26 cellular contexts compared by ENCODE assay signal in the genomic region with DNA sequence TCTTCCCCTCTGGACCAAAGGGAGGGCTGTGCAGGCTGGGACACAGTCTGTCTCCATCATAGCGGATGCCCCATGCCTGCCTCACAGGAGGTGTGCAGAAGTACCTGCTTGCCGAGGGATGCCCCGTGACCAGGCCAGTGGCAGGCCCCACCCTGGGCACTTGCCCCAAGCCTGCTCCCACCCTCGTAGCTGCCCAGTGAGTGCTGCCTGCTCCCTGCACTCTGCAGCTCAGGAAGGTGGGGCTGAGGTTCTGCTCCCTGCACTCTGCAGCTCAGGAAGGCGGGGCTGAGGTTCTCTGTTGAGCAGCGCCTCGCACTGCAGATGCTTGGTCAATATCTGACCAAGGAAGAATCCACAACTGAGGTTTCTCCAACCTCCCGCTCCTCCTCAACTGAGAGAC. TPM values are rescaled to one million over a fixed set of nuclear protein-coding genes. Genes with fewer than 3 reads are reported as not detected.
DNase-seq lines count a peak whose midpoint lies in the region; ATAC-seq, FAIRE-seq and TF ChIP-seq lines count a peak whose summit lies in the region.
"Had no signal": no experiment of that assay in that cellular context is flagged by ENCODE, and none has a peak within 500 bp of the region (broad histone marks: within the 10 kb centered on the region; RNA-seq: fewer than 3 reads in every experiment).

No MANE protein-coding gene starts in this region.

- WGBS in HepG2 (ENCODE audit: low lambda C conversion rate) = 96% methylated on average over 7 of the region's 8 CpGs
- WGBS in neuronal stem cell (ENCODE audit: extremely low coverage in 2 of 2, insufficient read length in 2 of 2, insufficient replicate concordance in 1 of 2), 2 donors = no CpG with 5 or more reads among the region's 8 CpGs

- H3K18ac ChIP-seq in neuronal stem cell (ENCODE audit: low read length) = peak overlapping the region; percentile 18

- no peak overlapping the region for H3K4me3 Mint-ChIP-seq in activated CD8-positive, alpha-beta T cell treated with anti-CD3 and anti-CD28 coated beads, Interleukin-2, amount 10 ng/mL, durations not matched to agents 7 days and 5 days
- H3K4me3 Mint-ChIP-seq in activated CD8-positive, alpha-beta T cell treated with anti-CD3 and anti-CD28 coated beads for 36 hours = no peak overlapping the region
- H3K4me3 Mint-ChIP-seq in stimulated activated naive CD8-positive, alpha-beta T cell treated with anti-CD3 and anti-CD28 coated beads, Interleukin-15, amount 100 ng/mL, for 72 hours = no peak overlapping the region
- H3K4me3 Mint-ChIP-seq: CD14-positive monocyte; CD4-positive, alpha-beta T cell; CD8-positive, alpha-beta memory T cell; GM23338; HFFc6 had no signal

- H3K36me3 ChIP-seq in HepG2 (replicated peaks in 1 of 2; ENCODE audit: control insufficient read depth in 1 of 2, insufficient read depth in 2 of 2, low read length in 2 of 2) (peaks cover 9 to 82% of the 10 kb centered on the region in 2 experiments), neuronal stem cell (replicated peaks in 1 of 2; ENCODE audit: control insufficient read depth in 2 of 2, insufficient read depth in 2 of 2, low read length in 2 of 2) (peaks cover 47 to 100% of the 10 kb centered on the region in 2 donors)

- FAIRE-seq in HepG2 (lab: Jason Lieb, UNC) = no peak
- FAIRE-seq: A549, D721Med, GM12878 had no signal

- H2AFZ ChIP-seq in HepG2 (ENCODE audit: low read length) (no peak overlapping the region), neuronal stem cell (ENCODE audit: low read length) (no peak overlapping the region)
- H2AFZ ChIP-seq: GM23338 had no signal

- no peak overlapping the region for H3K23ac ChIP-seq in neuronal stem cell (ENCODE audit: low read depth, low read length, poor library complexity)

- TF ChIP-seq RAD21 in HepG2 (CRISPR knock-in tag; IDR thresholded peaks at IDR 0.05) = no peak

- no peaks in the 10 kb centered on the region for H3K27me3 Mint-ChIP-seq in activated CD8-positive, alpha-beta T cell treated with anti-CD3 and anti-CD28 coated beads, Interleukin-2, amount 10 ng/mL, durations not matched to agents 7 days and 5 days (ENCODE audit: low read depth)
- no peaks in the 10 kb centered on the region for H3K27me3 Mint-ChIP-seq in activated CD8-positive, alpha-beta T cell treated with anti-CD3 and anti-CD28 coated beads for 36 hours
- no peaks in the 10 kb centered on the region for H3K27me3 Mint-ChIP-seq in stimulated activated naive CD8-positive, alpha-beta T cell treated with anti-CD3 and anti-CD28 coated beads, Interleukin-15, amount 100 ng/mL, for 72 hours
- H3K27me3 Mint-ChIP-seq: CD4-positive, alpha-beta T cell; CD8-positive, alpha-beta memory T cell had no signal

- H3K14ac ChIP-seq in neuronal stem cell (ENCODE audit: low read length) = peak overlapping the region; percentile 14

- no peak overlapping the region for H2BK15ac ChIP-seq in neuronal stem cell (ENCODE audit: low read length)

- H2AK5ac ChIP-seq in neuronal stem cell (ENCODE audit: low read depth, low read length) = no peak overlapping the region

- DNase-seq in activated CD8-positive, alpha-beta T cell treated with anti-CD3 and anti-CD28 coated beads, Interleukin-2, amount 10 ng/mL, durations not matched to agents 7 days and 5 days = no peak
- DNase-seq in activated CD8-positive, alpha-beta T cell treated with anti-CD3 and anti-CD28 coated beads for 36 hours = no peak
- DNase-seq in stimulated activated naive CD8-positive, alpha-beta T cell treated with anti-CD3 and anti-CD28 coated beads, Interleukin-15, Interleukin-2, amounts not matched to agents 100 U/mL and 50 U/mL, for 24 hours = no peak
- DNase-seq in stimulated activated naive CD8-positive, alpha-beta T cell treated with anti-CD3 and anti-CD28 coated beads, Interleukin-15, amount 100 ng/mL, for 72 hours = no peak
- DNase-seq in HepG2 (ENCODE audit: low spot score) (no peak), neuronal stem cell (ENCODE audit: low spot score) (no peak), GM19238 (ENCODE audit: insufficient read length, low spot score) (no peak), SHP77 treated with DMSO at 0.1 percent for 48 hours (lab: John Stamatoyannopoulos, UW) (no peak)
- DNase-seq: 8988T; ACHN; AML-193; BE2C; CD4-positive, alpha-beta T cell; CD8-positive, alpha-beta memory T cell; DMS 273 treated with DMSO at 0.1 percent for 48 hours; DMS79; EL; GDM1; HFFc6 had no signal

- in situ Hi-C loops in HepG2 (cut with HindIII; ENCODE audit: extremely low pct_ligation_motif_present, low pct_unique_long_range_greater_than_20kb) = no loop called here

- H3K9me3 ChIP-seq in HepG2 (ENCODE audit: low read length) = no peaks in the 10 kb centered on the region
- peaks cover 0 to 4% of the 10 kb centered on the region in 2 donors for H3K9me3 ChIP-seq in neuronal stem cell (replicated peaks in 1 of 2; ENCODE audit: control insufficient read depth in 2 of 2, insufficient read depth in 1 of 2, low read depth in 1 of 2, low read length in 2 of 2)
- H3K9me3 ChIP-seq: BE2C, HAP-1 had no signal

- H3K79me2 ChIP-seq in HepG2 (ENCODE audit: insufficient read depth, low read length) = no peaks in the 10 kb centered on the region

- no peaks in the 10 kb centered on the region for H4K20me1 ChIP-seq in HepG2 (ENCODE audit: insufficient read depth, low read length)

- H3K79me1 ChIP-seq in neuronal stem cell (ENCODE audit: low read depth, low read length) = no peaks in the 10 kb centered on the region

- H3K4me2 ChIP-seq in HepG2 (ENCODE audit: low read depth, low read length) (no peak overlapping the region), neuronal stem cell (ENCODE audit: insufficient read depth, low read length, poor library complexity, severe bottlenecking) (no peak overlapping the region)
- H3K4me2 ChIP-seq: A549; BLaER1 treated with 17β-estradiol and CSF1 and Interleukin-3, amounts not matched to agents 10 nM and 100 nM; GM23338 had no signal

- H3K9me3 Mint-ChIP-seq in activated CD8-positive, alpha-beta T cell treated with anti-CD3 and anti-CD28 coated beads, Interleukin-2, amount 10 ng/mL, durations not matched to agents 7 days and 5 days (ENCODE audit: insufficient read depth) = peaks cover 4% of the 10 kb centered on the region
- peaks cover 8% of the 10 kb centered on the region for H3K9me3 Mint-ChIP-seq in activated CD8-positive, alpha-beta T cell treated with anti-CD3 and anti-CD28 coated beads for 36 hours
- peaks cover 6 to 14% of the 10 kb centered on the region in 2 donors for H3K9me3 Mint-ChIP-seq in stimulated activated naive CD8-positive, alpha-beta T cell treated with anti-CD3 and anti-CD28 coated beads, Interleukin-15, amount 100 ng/mL, for 72 hours
- H3K9me3 Mint-ChIP-seq: CD4-positive, alpha-beta T cell; GM23338 had no signal

- CTCF ChIA-PET in activated CD8-positive, alpha-beta T cell treated with anti-CD3 and anti-CD28 coated beads, Interleukin-2, amount 10 ng/mL, durations not matched to agents 7 days and 5 days (lab: Charles Lee) = no interaction called here
- CTCF ChIA-PET in activated CD8-positive, alpha-beta T cell treated with anti-CD3 and anti-CD28 coated beads for 36 hours (lab: Charles Lee) = no interaction called here
- CTCF ChIA-PET in HepG2 (lab: Yijun Ruan, JAX; ENCODE audit: low intra/inter-chr PET ratio, low total read pairs) = no interaction called here

- H4K91ac ChIP-seq in neuronal stem cell (ENCODE audit: low read depth, low read length, poor library complexity) = no peak overlapping the region

- POLR2A ChIA-PET in activated CD8-positive, alpha-beta T cell treated with anti-CD3 and anti-CD28 coated beads, Interleukin-2, amount 10 ng/mL, durations not matched to agents 7 days and 5 days (lab: Charles Lee) = no interaction called here
- POLR2A ChIA-PET in activated CD8-positive, alpha-beta T cell treated with anti-CD3 and anti-CD28 coated beads for 36 hours (lab: Charles Lee) = no interaction called here
- POLR2A ChIA-PET in HepG2 (lab: Yijun Ruan, JAX) = no interaction called here

- H4K8ac ChIP-seq in neuronal stem cell (ENCODE audit: low read depth, low read length) = no peak overlapping the region

- no TSS peak for BruUV-seq in HepG2 (replicated peaks; lab: Mats Ljungman, UMichigan)

- H3K4ac ChIP-seq in neuronal stem cell (ENCODE audit: low read length) = no peak overlapping the region

- H3K27me3 ChIP-seq in HepG2 (ENCODE audit: control insufficient read depth in 1 of 2, insufficient read depth in 2 of 2, low read length in 2 of 2) (no peaks in the 10 kb centered on the region), neuronal stem cell (ENCODE audit: control insufficient read depth in 3 of 3, insufficient read depth in 3 of 3, low read depth in 1 of 3, low read length in 3 of 3) (no peaks in the 10 kb centered on the region)
- H3K27me3 ChIP-seq: BE2C; BLaER1 treated with 17β-estradiol and CSF1 and Interleukin-3, amounts not matched to agents 10 nM and 100 nM had no signal

- TF ChIP-seq POLR2A in HepG2 (IDR thresholded peaks at IDR 0.05; ENCODE audit: insufficient read depth in 1 of 2, low read depth in 2 of 2, low read length in 2 of 2) = no peak

- intact Hi-C loops in activated CD8-positive, alpha-beta T cell treated with anti-CD3 and anti-CD28 coated beads for 36 hours (cut with micrococcal nuclease) = no loop called here
- intact Hi-C loops in HepG2 (cut with micrococcal nuclease; ENCODE audit: unreplicated experiment) = no loop called here

- no peak overlapping the region for H3K27ac Mint-ChIP-seq in activated CD8-positive, alpha-beta T cell treated with anti-CD3 and anti-CD28 coated beads, Interleukin-2, amount 10 ng/mL, durations not matched to agents 7 days and 5 days
- H3K27ac Mint-ChIP-seq in activated CD8-positive, alpha-beta T cell treated with anti-CD3 and anti-CD28 coated beads for 36 hours = no peak overlapping the region
- H3K27ac Mint-ChIP-seq in stimulated activated naive CD8-positive, alpha-beta T cell treated with anti-CD3 and anti-CD28 coated beads, Interleukin-15, amount 100 ng/mL, for 72 hours = peak overlapping the region in 1 of 2 donors; percentile 72
- H3K27ac Mint-ChIP-seq: CD14-positive monocyte; CD4-positive, alpha-beta T cell; GM23338; HFFc6 had no signal

- H3K4me1 ChIP-seq in HepG2 (ENCODE audit: insufficient read depth, low read length) (peaks cover 26% of the 10 kb centered on the region), neuronal stem cell (ENCODE audit: control insufficient read depth in 2 of 2, insufficient read depth in 1 of 2, low read depth in 1 of 2, low read length in 2 of 2) (no peaks in the 10 kb centered on the region)
- H3K4me1 ChIP-seq: A549, BE2C, HAP-1 had no signal

- H3K27ac ChIP-seq in HepG2 (ENCODE audit: extremely low read length, insufficient read depth, low read length) (no peak overlapping the region), neuronal stem cell (replicated peaks; ENCODE audit: low read length) (no peak overlapping the region)
- H3K27ac ChIP-seq: A549; BLaER1 treated with 17β-estradiol and CSF1 and Interleukin-3, amounts not matched to agents 10 nM and 100 nM had no signal

- H3K4me3 ChIP-seq in HepG2 (replicated peaks in 1 of 3; ENCODE audit: insufficient read depth in 1 of 3, low read depth in 2 of 3, low read length in 3 of 3) = no peak overlapping the region
- no peak overlapping the region for H3K4me3 ChIP-seq in neuronal stem cell (ENCODE audit: low read length in 2 of 2)
- H3K4me3 ChIP-seq: A549; BLaER1 treated with 17β-estradiol and CSF1 and Interleukin-3, amounts not matched to agents 10 nM and 100 nM; GM12878; GM23338; HAP-1 had no signal

- peaks cover 4% of the 10 kb centered on the region for H3K4me1 Mint-ChIP-seq in activated CD8-positive, alpha-beta T cell treated with anti-CD3 and anti-CD28 coated beads, Interleukin-2, amount 10 ng/mL, durations not matched to agents 7 days and 5 days (ENCODE audit: low read depth)
- peaks cover 7% of the 10 kb centered on the region for H3K4me1 Mint-ChIP-seq in activated CD8-positive, alpha-beta T cell treated with anti-CD3 and anti-CD28 coated beads for 36 hours (ENCODE audit: low read depth)
- H3K4me1 Mint-ChIP-seq in stimulated activated naive CD8-positive, alpha-beta T cell treated with anti-CD3 and anti-CD28 coated beads, Interleukin-15, amount 100 ng/mL, for 72 hours = peaks cover 4% of the 10 kb centered on the region
- H3K4me1 Mint-ChIP-seq: CD14-positive monocyte; CD8-positive, alpha-beta memory T cell; GM23338 had no signal

- H3K9ac ChIP-seq in HepG2 (ENCODE audit: insufficient read depth, low read depth, low read length) (no peak overlapping the region), neuronal stem cell (ENCODE audit: low read depth, low read length, poor library complexity) (no peak overlapping the region)

- TF ChIP-seq CTCF in activated CD8-positive, alpha-beta T cell treated with anti-CD3 and anti-CD28 coated beads for 36 hours (IDR thresholded peaks at IDR 0.05) = no peak
- TF ChIP-seq CTCF in HepG2 (CRISPR knock-in tag; IDR thresholded peaks at IDR 0.05) = no peak

- H2BK120ac ChIP-seq in neuronal stem cell (ENCODE audit: low read depth, low read length) = no peak overlapping the region

- peak; percentile 28 for ATAC-seq in activated CD8-positive, alpha-beta T cell treated with anti-CD3 and anti-CD28 coated beads, Interleukin-2, amount 10 ng/mL, durations not matched to agents 7 days and 5 days
- ATAC-seq in activated CD8-positive, alpha-beta T cell treated with anti-CD3 and anti-CD28 coated beads for 36 hours = no peak
- ATAC-seq in stimulated activated naive CD8-positive, alpha-beta T cell treated with anti-CD3 and anti-CD28 coated beads, Interleukin-15, Interleukin-2, amounts not matched to agents 100 U/mL and 50 U/mL, for 24 hours = peak; percentile 19
- ATAC-seq in stimulated activated naive CD8-positive, alpha-beta T cell treated with anti-CD3 and anti-CD28 coated beads, Interleukin-15, amount 100 ng/mL, for 72 hours = no peak
- no peak; the same call in 2 of the 3 replicates for ATAC-seq in HepG2
- ATAC-seq: GM12878, GM23338 had no signal

- H2BK12ac ChIP-seq in neuronal stem cell (ENCODE audit: low read length) = peak overlapping the region; percentile 2

- H3K36me3 Mint-ChIP-seq in activated CD8-positive, alpha-beta T cell treated with anti-CD3 and anti-CD28 coated beads, Interleukin-2, amount 10 ng/mL, durations not matched to agents 7 days and 5 days (ENCODE audit: low read depth) = peaks cover 31% of the 10 kb centered on the region
- peaks cover 44% of the 10 kb centered on the region for H3K36me3 Mint-ChIP-seq in activated CD8-positive, alpha-beta T cell treated with anti-CD3 and anti-CD28 coated beads for 36 hours (ENCODE audit: low read depth)

- no peak overlapping the region for H2BK5ac ChIP-seq in neuronal stem cell (ENCODE audit: low read length)

- TF ChIP-seq EP300 in HepG2 (IDR thresholded peaks at IDR 0.05; ENCODE audit: low read depth in 2 of 2, low read length in 2 of 2) (no peak), HepG2 (CRISPR knock-in tag; IDR thresholded peaks at IDR 0.05; ENCODE audit: borderline replicate concordance) (no peak)

RNA-seq across cellular contexts. Expression of a gene that starts 6.9 kb away (rescaled TPM):
- total RNA-seq in activated CD8-positive, alpha-beta T cell treated with anti-CD3 and anti-CD28 coated beads, Interleukin-2, amount 10 ng/mL, durations not matched to agents 7 days and 5 days = 10 to 100 TPM; 42.8 to 44.3 TPM
- total RNA-seq in activated CD8-positive, alpha-beta T cell treated with anti-CD3 and anti-CD28 coated beads for 36 hours = 10 to 100 TPM; 60.5 to 60.9 TPM
- 77.3 and 112 TPM in 2 replicates for total RNA-seq in HepG2 (2016; rRNA removed; fragmentation: Illumina TruSeq; extraction: Trizol)
- 32.4 and 42.7 TPM in 2 replicates for total RNA-seq in HepG2 (2016; cell fraction: cytosol; rRNA removed; fragmentation: Illumina TruSeq; extraction: Trizol; ENCODE audit: low read depth)
- 80.5 and 108 TPM in 2 replicates for total RNA-seq in HepG2 (2016; cell fraction: insoluble cytoplasmic fraction; rRNA removed; fragmentation: Illumina TruSeq; extraction: Trizol)
- total RNA-seq in HepG2 (2016; cell fraction: membrane; rRNA removed; fragmentation: Illumina TruSeq; extraction: Trizol) = 59.5 and 67.4 TPM in 2 replicates
- total RNA-seq in HepG2 (2016; cell fraction: nucleus; rRNA removed; fragmentation: Illumina TruSeq; extraction: Trizol) = 37.8 and 41.0 TPM in 2 replicates
- 26.1 and 33.2 TPM in 2 replicates for polyA plus RNA-seq in HepG2 (2011; rRNA removed)
- polyA plus RNA-seq in HepG2 (2011; cell fraction: cytosol; rRNA removed) = 29.9 and 32.2 TPM in 2 replicates
- polyA plus RNA-seq in HepG2 (2011; cell fraction: nucleus; rRNA removed) = 34.9 and 43.2 TPM in 2 replicates
- 39.1 and 40.4 TPM in 2 replicates for polyA plus RNA-seq in HepG2 (2012)
- polyA plus RNA-seq in HepG2 (2016; cell fraction: cytosol; fragmentation: Illumina TruSeq; extraction: Trizol; ENCODE audit: low read depth) = 36.6 and 44.0 TPM in 2 replicates
- 98.7 and 99.8 TPM in 2 replicates for polyA plus RNA-seq in HepG2 (2016; cell fraction: insoluble cytoplasmic fraction; fragmentation: Illumina TruSeq; extraction: Trizol; ENCODE audit: low read depth)
- 39.9 and 52.5 TPM in 2 replicates for polyA plus RNA-seq in HepG2 (2016; cell fraction: membrane; fragmentation: Illumina TruSeq; extraction: Trizol; ENCODE audit: low read depth)
- 58.2 and 63.9 TPM in 2 replicates for polyA plus RNA-seq in HepG2 (2016; cell fraction: nucleus; fragmentation: Illumina TruSeq; extraction: Trizol; ENCODE audit: insufficient read depth, low read depth)
- 37.1 and 53.3 TPM in 2 replicates for polyA minus RNA-seq in HepG2 (2011; rRNA and poly(A)+ RNA removed; ENCODE audit: low replicate concordance)
- 11.8 and 16.2 TPM in 2 replicates for polyA minus RNA-seq in HepG2 (2011; cell fraction: cytosol; rRNA and poly(A)+ RNA removed)
- 21.0 and 29.1 TPM in 2 replicates for polyA minus RNA-seq in HepG2 (2011; cell fraction: nucleus; rRNA and poly(A)+ RNA removed)
- polyA plus RNA-seq in neuronal stem cell (2013, experiment 1 of 2) = 27.4 TPM
- 27.9 TPM for polyA plus RNA-seq in neuronal stem cell (2013, experiment 2 of 2)

RNA-seq across cellular contexts. Expression of a gene that starts 7.2 kb away (rescaled TPM):
- 10 to 100 TPM; 25.0 to 28.5 TPM for total RNA-seq in activated CD8-positive, alpha-beta T cell treated with anti-CD3 and anti-CD28 coated beads, Interleukin-2, amount 10 ng/mL, durations not matched to agents 7 days and 5 days
- 10 to 100 TPM; 16.2 to 19.8 TPM for total RNA-seq in activated CD8-positive, alpha-beta T cell treated with anti-CD3 and anti-CD28 coated beads for 36 hours
- total RNA-seq in HepG2 (2016; rRNA removed; fragmentation: Illumina TruSeq; extraction: Trizol) = 47.1 and 66.9 TPM in 2 replicates
- 15.1 and 17.9 TPM in 2 replicates for total RNA-seq in HepG2 (2016; cell fraction: cytosol; rRNA removed; fragmentation: Illumina TruSeq; extraction: Trizol; ENCODE audit: low read depth)
- 40.9 and 70.6 TPM in 2 replicates for total RNA-seq in HepG2 (2016; cell fraction: insoluble cytoplasmic fraction; rRNA removed; fragmentation: Illumina TruSeq; extraction: Trizol)
- 34.1 and 39.6 TPM in 2 replicates for total RNA-seq in HepG2 (2016; cell fraction: membrane; rRNA removed; fragmentation: Illumina TruSeq; extraction: Trizol)
- 38.8 and 47.2 TPM in 2 replicates for total RNA-seq in HepG2 (2016; cell fraction: nucleus; rRNA removed; fragmentation: Illumina TruSeq; extraction: Trizol)
- 11.6 and 22.5 TPM in 2 replicates for polyA plus RNA-seq in HepG2 (2011; rRNA removed)
- polyA plus RNA-seq in HepG2 (2011; cell fraction: cytosol; rRNA removed) = 12.4 and 13.5 TPM in 2 replicates
- polyA plus RNA-seq in HepG2 (2011; cell fraction: nucleus; rRNA removed) = 32.0 and 47.6 TPM in 2 replicates
- 19.2 and 28.6 TPM in 2 replicates for polyA plus RNA-seq in HepG2 (2012)
- polyA plus RNA-seq in HepG2 (2016; cell fraction: cytosol; fragmentation: Illumina TruSeq; extraction: Trizol; ENCODE audit: low read depth) = 16.3 and 19.9 TPM in 2 replicates
- 42.0 and 50.4 TPM in 2 replicates for polyA plus RNA-seq in HepG2 (2016; cell fraction: insoluble cytoplasmic fraction; fragmentation: Illumina TruSeq; extraction: Trizol; ENCODE audit: low read depth)
- polyA plus RNA-seq in HepG2 (2016; cell fraction: membrane; fragmentation: Illumina TruSeq; extraction: Trizol; ENCODE audit: low read depth) = 26.9 and 30.0 TPM in 2 replicates
- polyA plus RNA-seq in HepG2 (2016; cell fraction: nucleus; fragmentation: Illumina TruSeq; extraction: Trizol; ENCODE audit: insufficient read depth, low read depth) = 78.2 and 82.6 TPM in 2 replicates
- polyA minus RNA-seq in HepG2 (2011; rRNA and poly(A)+ RNA removed; ENCODE audit: low replicate concordance) = 19.6 and 22.9 TPM in 2 replicates
- 6.1 and 8.0 TPM in 2 replicates for polyA minus RNA-seq in HepG2 (2011; cell fraction: cytosol; rRNA and poly(A)+ RNA removed)
- 12.2 and 21.1 TPM in 2 replicates for polyA minus RNA-seq in HepG2 (2011; cell fraction: nucleus; rRNA and poly(A)+ RNA removed)
- 25.4 TPM for polyA plus RNA-seq in neuronal stem cell (2013, experiment 1 of 2)
- 26.4 TPM for polyA plus RNA-seq in neuronal stem cell (2013, experiment 2 of 2)

Comparison
In these comparisons a context has a peak if more than half of its experiments do, and no peak if none do; other contexts are left out.
1. ATAC-seq: peak in activated CD8-positive, alpha-beta T cell treated with anti-CD3 and anti-CD28 coated beads, Interleukin-2, amount 10 ng/mL, durations not matched to agents 7 days and 5 days (single experiment) and stimulated activated naive CD8-positive, alpha-beta T cell treated with anti-CD3 and anti-CD28 coated beads, Interleukin-15, Interleukin-2, amounts not matched to agents 100 U/mL and 50 U/mL, for 24 hours (single experiment); none in activated CD8-positive, alpha-beta T cell treated with anti-CD3 and anti-CD28 coated beads for 36 hours (single experiment), stimulated activated naive CD8-positive, alpha-beta T cell treated with anti-CD3 and anti-CD28 coated beads, Interleukin-15, amount 100 ng/mL, for 72 hours (single experiment) and HepG2 (single experiment).